In genomic region chr9:67723185-67723584, GRCh38 we compare ENCODE assay signal across 8 cellular contexts.
A peak's percentile ranks its signal among the peaks of the same experiment; 100 is the strongest.
DNase-seq lines count a peak whose midpoint lies in the region; ATAC-seq and TF ChIP-seq lines count a peak whose summit lies in the region.
"Not testable (repeated sequence)": the region's sequence is repeated elsewhere in the genome, so short reads cannot be mapped to it uniquely, and the experiment has no call there.

No MANE protein-coding gene starts in this region.

- peak overlapping the region; percentile 62 for H3K27ac ChIP-seq in GM23248
- H3K27ac ChIP-seq in SK-N-SH (ENCODE audit: low read depth in 2 of 2, low read length in 1 of 2); neural cell (ENCODE audit: low read length): not testable (repeated sequence)
- peak overlapping the region; percentile 65 for H3K27ac ChIP-seq in left ventricle myocardium inferior (replicated peaks)

- TF ChIP-seq RAD21 in SK-N-SH (IDR thresholded peaks at IDR 0.05; ENCODE audit: low read length); neural cell (conservative IDR thresholded peaks at IDR 0.05): not testable (repeated sequence)

- not testable (repeated sequence) for H4K20me1 ChIP-seq in GM23248 (ENCODE audit: insufficient read depth); SK-N-SH (ENCODE audit: insufficient read depth); neural cell (ENCODE audit: insufficient read depth)

- not testable (repeated sequence) for H3K36me3 Mint-ChIP-seq in activated T-helper 2 cell treated with anti-CD3 and anti-CD28 coated beads, Interferon-gamma antibody, Interleukin-2, Interleukin-4, amounts not matched to agents 10 μg/mL and 5 μg/mL and 100 μg/mL, durations not matched to agents 14 hours and 24 hours and 36 hours (ENCODE audit: low read depth); stimulated activated memory B cell treated with anti-CD40 and anti-IgM and Interleukin-4, amounts not matched to agents 10 μg/mL and 1 μg/mL and 100 μg/mL, for 72 hours

- H3K4me3 ChIP-seq in BE2C (ENCODE audit: low read depth, low read length) = peak overlapping the region; percentile 41
- H3K4me3 ChIP-seq in GM23248 = peak overlapping the region; percentile 79
- peak overlapping the region in 1 of 2 experiments; percentile 40; a peak in 2 of 4 replicates for H3K4me3 ChIP-seq in SK-N-SH (ENCODE audit: low read depth in 2 of 2, low read length in 1 of 2)
- peak overlapping the region; percentile 44 for H3K4me3 ChIP-seq in choroid plexus epithelial cell (ENCODE audit: low read depth, low read length)
- H3K4me3 ChIP-seq in left ventricle myocardium inferior = peak overlapping the region; percentile 64
- peak overlapping the region; percentile 42 for H3K4me3 ChIP-seq in neural cell (ENCODE audit: low read length)

- not testable (repeated sequence) for H3K9me3 ChIP-seq in BE2C; GM23248 (ENCODE audit: low read depth); SK-N-SH; left ventricle myocardium inferior (replicated peaks); neural cell (ENCODE audit: low read length)

- intact Hi-C loops in activated T-helper 2 cell treated with anti-CD3 and anti-CD28 coated beads, Interferon-gamma antibody, Interleukin-2, Interleukin-4, amounts not matched to agents 10 μg/mL and 5 μg/mL and 100 μg/mL, durations not matched to agents 14 hours and 24 hours and 36 hours (cut with micrococcal nuclease); left ventricle myocardium inferior (cut with micrococcal nuclease): not testable (repeated sequence)

- H3F3A ChIP-seq in GM23248 (ENCODE audit: insufficient read depth); SK-N-SH (replicated peaks; ENCODE audit: insufficient read depth); neural cell (ENCODE audit: insufficient read depth, low read length, poor library complexity, severe bottlenecking): not testable (repeated sequence)

- peak overlapping the region; percentile 78 for H3K4me2 ChIP-seq in GM23248 (ENCODE audit: unreplicated experiment)
- H3K4me2 ChIP-seq in SK-N-SH = peak overlapping the region; percentile 50; the same call in 1 of the 2 replicates
- H3K4me2 ChIP-seq in neural cell (ENCODE audit: low read length) = not testable (repeated sequence)

- WGBS in GM23248 (ENCODE audit: low coverage in 1 of 2, low lambda C conversion rate in 2 of 2, missing lambda C conversion rate in 2 of 2), 2 experiments = 1 to 3% methylated on average over 8 of the region's 15 CpGs
- 0% methylated on average over 2 of the region's 15 CpGs for WGBS in SK-N-SH (ENCODE audit: low lambda C conversion rate)

- CTCF ChIA-PET in SK-N-SH (lab: Yijun Ruan, JAX) = not testable (repeated sequence)

- H3K4me1 Mint-ChIP-seq in activated T-helper 2 cell treated with anti-CD3 and anti-CD28 coated beads, Interferon-gamma antibody, Interleukin-2, Interleukin-4, amounts not matched to agents 10 μg/mL and 5 μg/mL and 100 μg/mL, durations not matched to agents 14 hours and 24 hours and 36 hours (ENCODE audit: low read depth); stimulated activated memory B cell treated with anti-CD40 and anti-IgM and Interleukin-4, amounts not matched to agents 10 μg/mL and 1 μg/mL and 100 μg/mL, for 72 hours: not testable (repeated sequence)

- POLR2A ChIA-PET in SK-N-SH (lab: Yijun Ruan, JAX) = not testable (repeated sequence)

- H3K27ac Mint-ChIP-seq in activated T-helper 2 cell treated with anti-CD3 and anti-CD28 coated beads, Interferon-gamma antibody, Interleukin-2, Interleukin-4, amounts not matched to agents 10 μg/mL and 5 μg/mL and 100 μg/mL, durations not matched to agents 14 hours and 24 hours and 36 hours; stimulated activated memory B cell treated with anti-CD40 and anti-IgM and Interleukin-4, amounts not matched to agents 10 μg/mL and 1 μg/mL and 100 μg/mL, for 72 hours: not testable (repeated sequence)

- not testable (repeated sequence) for H3K9me3 Mint-ChIP-seq in activated T-helper 2 cell treated with anti-CD3 and anti-CD28 coated beads, Interferon-gamma antibody, Interleukin-2, Interleukin-4, amounts not matched to agents 10 μg/mL and 5 μg/mL and 100 μg/mL, durations not matched to agents 14 hours and 24 hours and 36 hours; stimulated activated memory B cell treated with anti-CD40 and anti-IgM and Interleukin-4, amounts not matched to agents 10 μg/mL and 1 μg/mL and 100 μg/mL, for 72 hours

- H3K9ac ChIP-seq in GM23248 = peak overlapping the region; percentile 79
- not testable (repeated sequence) for H3K9ac ChIP-seq in SK-N-SH; neural cell (ENCODE audit: low read length)

- not testable (repeated sequence) for H3K4me1 ChIP-seq in BE2C; GM23248 (ENCODE audit: insufficient read depth); SK-N-SH (ENCODE audit: control insufficient read depth in 1 of 2, insufficient read depth in 2 of 2, low read depth in 1 of 2, low read length in 1 of 2); left ventricle myocardium inferior

- H3K27me3 Mint-ChIP-seq in activated T-helper 2 cell treated with anti-CD3 and anti-CD28 coated beads, Interferon-gamma antibody, Interleukin-2, Interleukin-4, amounts not matched to agents 10 μg/mL and 5 μg/mL and 100 μg/mL, durations not matched to agents 14 hours and 24 hours and 36 hours (ENCODE audit: low read depth); stimulated activated memory B cell treated with anti-CD40 and anti-IgM and Interleukin-4, amounts not matched to agents 10 μg/mL and 1 μg/mL and 100 μg/mL, for 72 hours: not testable (repeated sequence)

- not testable (repeated sequence) for H3K9me2 ChIP-seq in GM23248 (ENCODE audit: insufficient read depth); SK-N-SH; neural cell (ENCODE audit: insufficient read depth, low read length)

- not testable (repeated sequence) for H3K79me2 ChIP-seq in GM23248 (ENCODE audit: insufficient read depth); SK-N-SH (ENCODE audit: insufficient read depth); neural cell (replicated peaks; ENCODE audit: insufficient read depth, low read length)

- in situ Hi-C loops in GM23248 (cut with MboI) = not testable (repeated sequence)

- TF ChIP-seq CTCF in BE2C (IDR thresholded peaks at IDR 0.05; ENCODE audit: low read depth, low read length); SK-N-SH (IDR thresholded peaks at IDR 0.05); choroid plexus epithelial cell (conservative IDR thresholded peaks at IDR 0.05; ENCODE audit: low read depth, low read length); left ventricle myocardium inferior (IDR thresholded peaks at IDR 0.05; ENCODE audit: borderline replicate concordance); neural cell (IDR thresholded peaks at IDR 0.05; ENCODE audit: poor library complexity, severe bottlenecking): not testable (repeated sequence)

- peak overlapping the region; percentile 85 for H3K4me3 Mint-ChIP-seq in activated T-helper 2 cell treated with anti-CD3 and anti-CD28 coated beads, Interferon-gamma antibody, Interleukin-2, Interleukin-4, amounts not matched to agents 10 μg/mL and 5 μg/mL and 100 μg/mL, durations not matched to agents 14 hours and 24 hours and 36 hours (ENCODE audit: low read depth)
- peak overlapping the region; percentile 70 for H3K4me3 Mint-ChIP-seq in stimulated activated memory B cell treated with anti-CD40 and anti-IgM and Interleukin-4, amounts not matched to agents 10 μg/mL and 1 μg/mL and 100 μg/mL, for 72 hours

- peak; percentile 49 for ATAC-seq in stimulated activated memory B cell treated with anti-CD40 and anti-IgM and Interleukin-4, amounts not matched to agents 10 μg/mL and 1 μg/mL and 100 μg/mL, for 72 hours

- DNase-seq in BE2C = peak; percentile 3
- DNase-seq in GM23248; SK-N-SH; choroid plexus epithelial cell (ENCODE audit: low read depth); left ventricle myocardium inferior: not testable (repeated sequence)
- peak; percentile 9 for DNase-seq in activated T-helper 2 cell treated with anti-CD3 and anti-CD28 coated beads, Interferon-gamma antibody, Interleukin-2, Interleukin-4, amounts not matched to agents 10 μg/mL and 5 μg/mL and 100 μg/mL, durations not matched to agents 14 hours and 24 hours and 36 hours (ENCODE audit: low spot score)

- H3K36me3 ChIP-seq in BE2C; GM23248 (ENCODE audit: low read depth); SK-N-SH (replicated peaks in 1 of 2; ENCODE audit: control insufficient read depth in 1 of 2, insufficient read depth in 2 of 2, low read length in 1 of 2); left ventricle myocardium inferior; neural cell (ENCODE audit: insufficient read depth, low read length): not testable (repeated sequence)

- H2AFZ ChIP-seq in GM23248 = peak overlapping the region; percentile 77; the same call in 1 of the 2 replicates
- H2AFZ ChIP-seq in SK-N-SH (ENCODE audit: low read depth); neural cell (ENCODE audit: low read depth, low read length): not testable (repeated sequence)

- H3K27me3 ChIP-seq in BE2C; GM23248 (replicated peaks; ENCODE audit: insufficient read depth); SK-N-SH (ENCODE audit: insufficient read depth); left ventricle myocardium inferior (ENCODE audit: low read depth); neural cell (ENCODE audit: insufficient read depth, low read depth, low read length): not testable (repeated sequence)

- TF ChIP-seq EP300 in SK-N-SH (IDR thresholded peaks at IDR 0.05; ENCODE audit: borderline replicate concordance in 1 of 2, low read depth in 1 of 2, low read length in 1 of 2); neural cell (conservative IDR thresholded peaks at IDR 0.05; ENCODE audit: poor library complexity, severe bottlenecking): not testable (repeated sequence)
